9 cellular contexts compared by ENCODE assay signal in the genomic region with DNA sequence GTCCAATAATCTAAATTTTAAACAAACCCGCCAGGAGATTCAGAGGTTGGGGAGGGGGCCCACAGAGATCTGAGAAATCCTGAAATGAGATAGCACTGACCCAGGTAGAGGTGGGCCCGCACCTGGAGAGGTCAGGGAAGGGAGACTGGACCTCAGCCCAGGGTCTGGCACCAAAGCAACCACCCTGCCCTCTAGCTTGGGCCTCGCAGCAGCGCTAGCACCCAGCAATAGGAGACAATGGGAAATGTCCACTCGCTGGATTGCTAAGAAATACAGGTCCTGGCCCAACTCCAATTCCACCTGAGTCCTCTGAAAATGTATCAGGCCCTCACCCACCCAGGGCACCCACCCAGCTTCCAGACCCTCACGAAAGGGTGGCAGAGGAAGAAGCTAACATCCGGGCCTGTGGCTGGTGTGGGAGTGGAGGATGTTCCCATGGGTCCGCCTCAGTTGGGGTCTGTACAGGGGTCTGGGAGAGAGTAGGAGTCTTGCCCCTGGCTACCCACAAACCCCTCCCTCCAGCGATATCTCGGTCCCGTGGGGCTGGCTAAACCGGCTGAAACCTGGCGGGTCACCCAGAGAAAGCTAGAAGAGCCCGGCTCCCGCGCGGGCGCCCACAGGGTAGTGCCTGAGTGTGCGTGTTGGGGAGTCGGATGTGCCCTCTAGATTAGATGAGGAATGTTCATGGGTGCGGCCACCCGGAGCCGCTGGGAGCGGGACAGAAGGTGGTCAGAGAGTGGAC. TPM values are rescaled to one million over a fixed set of nuclear protein-coding genes. Genes with fewer than 3 reads are reported as not detected.
DNase-seq lines count a peak whose midpoint lies in the region; ATAC-seq and TF ChIP-seq lines count a peak whose summit lies in the region.
"Had no signal": no experiment of that assay in that cellular context is flagged by ENCODE, and none has a peak within 500 bp of the region (broad histone marks: within the 10 kb centered on the region; RNA-seq: fewer than 3 reads in every experiment).

No MANE protein-coding gene starts in this region.

- no TSS peak for BruUV-seq in OCI-LY7 (replicated peaks; lab: Mats Ljungman, UMichigan)

- H3K9me3 ChIP-seq in OCI-LY7 (ENCODE audit: low read length), result no peaks in the 10 kb centered on the region

- H3K79me2 ChIP-seq in OCI-LY7 (ENCODE audit: insufficient read depth, low read depth, low read length), result no peaks in the 10 kb centered on the region

- no peaks in the 10 kb centered on the region for H3K9me3 Mint-ChIP-seq in activated CD4-positive, alpha-beta T cell treated with anti-CD3 and anti-CD28 coated beads, Interleukin-2, amount 10 ng/mL, durations not matched to agents 24 days and 14 days
- no peaks in the 10 kb centered on the region for H3K9me3 Mint-ChIP-seq in chondrocyte (ENCODE audit: low read depth)
- H3K9me3 Mint-ChIP-seq in memory B cell, result no peaks in the 10 kb centered on the region

- TF ChIP-seq CTCF in chondrocyte (IDR thresholded peaks at IDR 0.05), result no peak
- no peak for TF ChIP-seq CTCF in OCI-LY7 (conservative IDR thresholded peaks at IDR 0.05; ENCODE audit: low read length)

- H3K27me3 Mint-ChIP-seq in activated CD4-positive, alpha-beta T cell treated with anti-CD3 and anti-CD28 coated beads, Interleukin-2, amount 10 ng/mL, durations not matched to agents 24 days and 14 days, result peaks cover 35% of the 10 kb centered on the region
- peaks cover 11% of the 10 kb centered on the region for H3K27me3 Mint-ChIP-seq in chondrocyte (ENCODE audit: low read depth)
- H3K27me3 Mint-ChIP-seq in memory B cell, result peaks cover 16% of the 10 kb centered on the region

- ATAC-seq in memory B cell (ENCODE audit: low read depth) (no peak), HG03354 (IDR thresholded peaks at IDR 0.05; ENCODE audit: poor library complexity, severe bottlenecking, unreplicated experiment) (no peak)

- H3K36me3 ChIP-seq in OCI-LY7 (ENCODE audit: insufficient read depth, low read length), result no peaks in the 10 kb centered on the region

- no peaks in the 10 kb centered on the region for H3K36me3 Mint-ChIP-seq in activated CD4-positive, alpha-beta T cell treated with anti-CD3 and anti-CD28 coated beads, Interleukin-2, amount 10 ng/mL, durations not matched to agents 24 days and 14 days (ENCODE audit: low read depth)
- H3K36me3 Mint-ChIP-seq in chondrocyte (ENCODE audit: low read depth) (no peaks in the 10 kb centered on the region), memory B cell (no peaks in the 10 kb centered on the region)

- no peaks in the 10 kb centered on the region for H3K9me2 ChIP-seq in OCI-LY7 (ENCODE audit: insufficient read depth, low read length)

- H3K4me3 Mint-ChIP-seq in activated CD4-positive, alpha-beta T cell treated with anti-CD3 and anti-CD28 coated beads, Interleukin-2, amount 10 ng/mL, durations not matched to agents 24 days and 14 days, result peak overlapping the region; percentile 77
- peak overlapping the region; percentile 61 for H3K4me3 Mint-ChIP-seq in chondrocyte (ENCODE audit: unreplicated experiment)
- peak overlapping the region; percentile 86 for H3K4me3 Mint-ChIP-seq in memory B cell

- CTCF ChIA-PET in OCI-LY7 (lab: Charles Lee; ENCODE audit: unreplicated experiment), result no interaction called here

- H3K27ac ChIP-seq in temporal lobe (ENCODE audit: low read depth, low read length) (peak overlapping the region; percentile 96), OCI-LY7 (ENCODE audit: low read depth, low read length, poor library complexity, severe bottlenecking) (no peak overlapping the region)

- no peak for DNase-seq in activated CD4-positive, alpha-beta T cell treated with anti-CD3 and anti-CD28 coated beads, Interleukin-2, amount 10 ng/mL, durations not matched to agents 24 days and 14 days
- DNase-seq in activated CD4-positive, alpha-beta T cell treated with anti-CD3 and anti-CD28 coated beads for 4 hours, result no peak
- DNase-seq in chondrocyte (ENCODE audit: low spot score) (no peak), memory B cell (ENCODE audit: low spot score in 2 of 2) (no peak), OCI-LY7 (ENCODE audit: low spot score) (no peak), cortex of kidney (lab: John Stamatoyannopoulos, UW) (no peak)
- DNase-seq: NCI-H2081 treated with DMSO at 0.1 percent for 48 hours had no signal

- peak overlapping the region; percentile 63 for H3K27ac Mint-ChIP-seq in activated CD4-positive, alpha-beta T cell treated with anti-CD3 and anti-CD28 coated beads, Interleukin-2, amount 10 ng/mL, durations not matched to agents 24 days and 14 days
- H3K27ac Mint-ChIP-seq in chondrocyte (ENCODE audit: unreplicated experiment) (no peak overlapping the region), memory B cell (no peak overlapping the region)

- POLR2A ChIA-PET in OCI-LY7 (lab: Charles Lee), result no interaction called here

- H3K4me1 ChIP-seq in OCI-LY7 (ENCODE audit: insufficient read depth, low read length, poor library complexity, severe bottlenecking), result no peaks in the 10 kb centered on the region

- intact Hi-C loops in activated CD4-positive, alpha-beta T cell treated with anti-CD3 and anti-CD28 coated beads, Interleukin-2, amount 10 ng/mL, durations not matched to agents 24 days and 14 days (cut with micrococcal nuclease), result loop anchor here (10.0 kb wide), 1 partner anchor 99 kb away; the partner anchor contains the start of genes PSME3IP1 and RSPRY1
- intact Hi-C loops in OCI-LY7 (cut with micrococcal nuclease; ENCODE audit: unreplicated experiment), result no loop called here

- H3K4me3 ChIP-seq in OCI-LY7 (ENCODE audit: low read depth, low read length, poor library complexity, severe bottlenecking), result no peak overlapping the region

- no peaks in the 10 kb centered on the region for H4K20me1 ChIP-seq in OCI-LY7 (ENCODE audit: insufficient read depth, low read length)

- peaks cover 18% of the 10 kb centered on the region for H3K4me1 Mint-ChIP-seq in activated CD4-positive, alpha-beta T cell treated with anti-CD3 and anti-CD28 coated beads, Interleukin-2, amount 10 ng/mL, durations not matched to agents 24 days and 14 days
- H3K4me1 Mint-ChIP-seq in chondrocyte (ENCODE audit: low read depth), result peaks cover 4% of the 10 kb centered on the region
- peaks cover 5% of the 10 kb centered on the region for H3K4me1 Mint-ChIP-seq in memory B cell

- H3K4me2 ChIP-seq in OCI-LY7 (ENCODE audit: low read length), result no peak overlapping the region

- H2AFZ ChIP-seq in OCI-LY7 (ENCODE audit: low read length), result no peak overlapping the region

RNA-seq across cellular contexts. Expression of gene PLLP, which starts 1.1 kb away (rescaled TPM):
- total RNA-seq in activated CD4-positive, alpha-beta T cell treated with anti-CD3 and anti-CD28 coated beads, Interleukin-2, amount 10 ng/mL, durations not matched to agents 24 days and 14 days, result not detected in 2 replicates
- total RNA-seq in chondrocyte (0.02 TPM in 1 of 3 replicates, not detected in the others), temporal lobe (1.5 TPM), OCI-LY7 (2022) (not detected in 2 replicates)
- 0.08 and 0.22 TPM in 2 replicates for total RNA-seq in OCI-LY7 (2014; rRNA removed; shearing (Covaris generic))

RNA-seq across cellular contexts. Expression of gene ARL2BP, which starts 38.3 kb away (rescaled TPM):
- 24.9 and 26.7 TPM in 2 replicates for total RNA-seq in activated CD4-positive, alpha-beta T cell treated with anti-CD3 and anti-CD28 coated beads, Interleukin-2, amount 10 ng/mL, durations not matched to agents 24 days and 14 days
- total RNA-seq in chondrocyte (69.5 to 89.1 TPM (median 70.1 TPM) in 3 replicates), temporal lobe (40.3 TPM), OCI-LY7 (2022) (31.2 and 35.7 TPM in 2 replicates)
- total RNA-seq in OCI-LY7 (2014; rRNA removed; shearing (Covaris generic)), result 25.4 and 26.6 TPM in 2 replicates
